Comparison of ENCODE assay signal across 1 cellular context in genomic region chr17:79789943-79790804, GRCh38.
TF ChIP-seq lines count a peak whose summit lies in the region.

No MANE protein-coding gene starts in this region.

TF ChIP-seq in HepG2, 621 proteins besides CTCF, POLR2A, EP300 and RAD21 (continued from another document and continues in another):
- TF ChIP-seq, protein P1, sequence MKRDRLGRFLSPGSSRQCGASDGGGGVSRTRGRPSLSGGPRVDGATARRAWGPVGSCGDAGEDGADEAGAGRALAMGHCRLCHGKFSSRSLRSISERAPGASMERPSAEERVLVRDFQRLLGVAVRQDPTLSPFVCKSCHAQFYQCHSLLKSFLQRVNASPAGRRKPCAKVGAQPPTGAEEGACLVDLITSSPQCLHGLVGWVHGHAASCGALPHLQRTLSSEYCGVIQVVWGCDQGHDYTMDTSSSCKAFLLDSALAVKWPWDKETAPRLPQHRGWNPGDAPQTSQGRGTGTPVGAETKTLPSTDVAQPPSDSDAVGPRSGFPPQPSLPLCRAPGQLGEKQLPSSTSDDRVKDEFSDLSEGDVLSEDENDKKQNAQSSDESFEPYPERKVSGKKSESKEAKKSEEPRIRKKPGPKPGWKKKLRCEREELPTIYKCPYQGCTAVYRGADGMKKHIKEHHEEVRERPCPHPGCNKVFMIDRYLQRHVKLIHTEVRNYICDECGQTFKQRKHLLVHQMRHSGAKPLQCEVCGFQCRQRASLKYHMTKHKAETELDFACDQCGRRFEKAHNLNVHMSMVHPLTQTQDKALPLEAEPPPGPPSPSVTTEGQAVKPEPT (CRISPR knock-in tag; IDR thresholded peaks at IDR 0.05; ENCODE audit: low read depth): no peak
- no peak for TF ChIP-seq RBM22 (optimal IDR thresholded peaks at IDR 0.05; ENCODE audit: low read length)
- no peak for TF ChIP-seq ZNF788 (CRISPR knock-in tag; IDR thresholded peaks at IDR 0.05; ENCODE audit: borderline replicate concordance)
- no peak for TF ChIP-seq NFIC (IDR thresholded peaks at IDR 0.05; ENCODE audit: low read length)
- no peak for TF ChIP-seq TBP (CRISPR knock-in tag; IDR thresholded peaks at IDR 0.05)
- peak; percentile 92 for TF ChIP-seq STAG1 (CRISPR knock-in tag; IDR thresholded peaks at IDR 0.05)
- TF ChIP-seq ZNF446 (CRISPR knock-in tag; IDR thresholded peaks at IDR 0.05): peak; percentile 92
- TF ChIP-seq ZNF749 (CRISPR knock-in tag; IDR thresholded peaks at IDR 0.05; ENCODE audit: borderline replicate concordance): no peak
- TF ChIP-seq KAT2B (IDR thresholded peaks at IDR 0.05; ENCODE audit: borderline replicate concordance, low read depth, low read length): no peak
- no peak for TF ChIP-seq ZNF569 (CRISPR knock-in tag; IDR thresholded peaks at IDR 0.05; ENCODE audit: borderline replicate concordance)
- no peak for TF ChIP-seq IRF1 (CRISPR knock-in tag; IDR thresholded peaks at IDR 0.05; ENCODE audit: low read depth)
- no peak for TF ChIP-seq SRF (IDR thresholded peaks at IDR 0.05; ENCODE audit: low read depth, low read length)
- TF ChIP-seq NAIF1 (CRISPR knock-in tag; IDR thresholded peaks at IDR 0.05; ENCODE audit: borderline replicate concordance): no peak
- TF ChIP-seq ZNF3 (CRISPR knock-in tag; IDR thresholded peaks at IDR 0.05): no peak
- TF ChIP-seq ZNF451 (CRISPR knock-in tag; IDR thresholded peaks at IDR 0.05): no peak
- TF ChIP-seq PRMT3 (CRISPR knock-in tag; IDR thresholded peaks at IDR 0.05; ENCODE audit: borderline replicate concordance, low read depth): no peak
- no peak for TF ChIP-seq GABPA (IDR thresholded peaks at IDR 0.05; ENCODE audit: low read depth, low read length)
- no peak for TF ChIP-seq GABPA (CRISPR knock-in tag; IDR thresholded peaks at IDR 0.05; ENCODE audit: low read depth)
- TF ChIP-seq ZNF24 (IDR thresholded peaks at IDR 0.05): no peak
- 0 out of 2 replicates have a peak, but pooled peaks have one; percentile 20 for TF ChIP-seq ZBTB20 (CRISPR knock-in tag; IDR thresholded peaks at IDR 0.05; ENCODE audit: borderline replicate concordance, low read depth)
- no peak for TF ChIP-seq NR0B2 (CRISPR knock-in tag; IDR thresholded peaks at IDR 0.05)
- TF ChIP-seq SIX1 (CRISPR knock-in tag; IDR thresholded peaks at IDR 0.05; ENCODE audit: borderline replicate concordance): no peak
- peak; percentile 34 for TF ChIP-seq HNRNPLL (IDR thresholded peaks at IDR 0.05; ENCODE audit: low read depth, low read length, poor library complexity, severe bottlenecking)
- TF ChIP-seq SMAD1 (CRISPR knock-in tag; IDR thresholded peaks at IDR 0.05; ENCODE audit: borderline replicate concordance, low read depth): peak; percentile 46; the same call in 1 of the 2 replicates
- TF ChIP-seq REL (CRISPR knock-in tag; conservative IDR thresholded peaks at IDR 0.05): no peak
- no peak for TF ChIP-seq POGK (CRISPR knock-in tag; conservative IDR thresholded peaks at IDR 0.05)
- TF ChIP-seq ZNF615 (CRISPR knock-in tag; IDR thresholded peaks at IDR 0.05; ENCODE audit: borderline replicate concordance): no peak
- TF ChIP-seq EEA1 (CRISPR knock-in tag; IDR thresholded peaks at IDR 0.05; ENCODE audit: borderline replicate concordance): 0 out of 2 replicates have a peak, but pooled peaks have one; percentile 56
- no peak for TF ChIP-seq ASH2L (IDR thresholded peaks at IDR 0.05; ENCODE audit: insufficient read length, low read depth, low read length)
- no peak for TF ChIP-seq AGO1 (IDR thresholded peaks at IDR 0.05; ENCODE audit: low read depth, low read length, poor library complexity, severe bottlenecking)
- TF ChIP-seq, protein P2, sequence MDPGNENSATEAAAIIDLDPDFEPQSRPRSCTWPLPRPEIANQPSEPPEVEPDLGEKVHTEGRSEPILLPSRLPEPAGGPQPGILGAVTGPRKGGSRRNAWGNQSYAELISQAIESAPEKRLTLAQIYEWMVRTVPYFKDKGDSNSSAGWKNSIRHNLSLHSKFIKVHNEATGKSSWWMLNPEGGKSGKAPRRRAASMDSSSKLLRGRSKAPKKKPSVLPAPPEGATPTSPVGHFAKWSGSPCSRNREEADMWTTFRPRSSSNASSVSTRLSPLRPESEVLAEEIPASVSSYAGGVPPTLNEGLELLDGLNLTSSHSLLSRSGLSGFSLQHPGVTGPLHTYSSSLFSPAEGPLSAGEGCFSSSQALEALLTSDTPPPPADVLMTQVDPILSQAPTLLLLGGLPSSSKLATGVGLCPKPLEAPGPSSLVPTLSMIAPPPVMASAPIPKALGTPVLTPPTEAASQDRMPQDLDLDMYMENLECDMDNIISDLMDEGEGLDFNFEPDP (CRISPR knock-in tag; conservative IDR thresholded peaks at IDR 0.05): no peak
- TF ChIP-seq TGIF2 (CRISPR knock-in tag; IDR thresholded peaks at IDR 0.05): no peak
- no peak for TF ChIP-seq NKX3-1 (CRISPR knock-in tag; IDR thresholded peaks at IDR 0.05)
- TF ChIP-seq, protein P3, sequence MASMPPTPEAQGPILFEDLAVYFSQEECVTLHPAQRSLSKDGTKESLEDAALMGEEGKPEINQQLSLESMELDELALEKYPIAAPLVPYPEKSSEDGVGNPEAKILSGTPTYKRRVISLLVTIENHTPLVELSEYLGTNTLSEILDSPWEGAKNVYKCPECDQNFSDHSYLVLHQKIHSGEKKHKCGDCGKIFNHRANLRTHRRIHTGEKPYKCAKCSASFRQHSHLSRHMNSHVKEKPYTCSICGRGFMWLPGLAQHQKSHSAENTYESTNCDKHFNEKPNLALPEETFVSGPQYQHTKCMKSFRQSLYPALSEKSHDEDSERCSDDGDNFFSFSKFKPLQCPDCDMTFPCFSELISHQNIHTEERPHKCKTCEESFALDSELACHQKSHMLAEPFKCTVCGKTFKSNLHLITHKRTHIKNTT (CRISPR knock-in tag; IDR thresholded peaks at IDR 0.05): no peak
- no peak; the same call in 1 of the 2 replicates for TF ChIP-seq ZSCAN9 (CRISPR knock-in tag; IDR thresholded peaks at IDR 0.05; ENCODE audit: borderline replicate concordance)
- TF ChIP-seq ZMAT3 (CRISPR knock-in tag; conservative IDR thresholded peaks at IDR 0.05): no peak
- peak; percentile 66 for TF ChIP-seq MED13 (CRISPR knock-in tag; IDR thresholded peaks at IDR 0.05)
- TF ChIP-seq GTF2F1 (IDR thresholded peaks at IDR 0.05; ENCODE audit: low read length): no peak
- no peak for TF ChIP-seq SOX6 (IDR thresholded peaks at IDR 0.05)
- TF ChIP-seq SOX6 (CRISPR knock-in tag; IDR thresholded peaks at IDR 0.05): no peak; the same call in 1 of the 2 replicates
- TF ChIP-seq ZNF34 (CRISPR knock-in tag; IDR thresholded peaks at IDR 0.05; ENCODE audit: borderline replicate concordance): no peak
- TF ChIP-seq, protein P4, sequence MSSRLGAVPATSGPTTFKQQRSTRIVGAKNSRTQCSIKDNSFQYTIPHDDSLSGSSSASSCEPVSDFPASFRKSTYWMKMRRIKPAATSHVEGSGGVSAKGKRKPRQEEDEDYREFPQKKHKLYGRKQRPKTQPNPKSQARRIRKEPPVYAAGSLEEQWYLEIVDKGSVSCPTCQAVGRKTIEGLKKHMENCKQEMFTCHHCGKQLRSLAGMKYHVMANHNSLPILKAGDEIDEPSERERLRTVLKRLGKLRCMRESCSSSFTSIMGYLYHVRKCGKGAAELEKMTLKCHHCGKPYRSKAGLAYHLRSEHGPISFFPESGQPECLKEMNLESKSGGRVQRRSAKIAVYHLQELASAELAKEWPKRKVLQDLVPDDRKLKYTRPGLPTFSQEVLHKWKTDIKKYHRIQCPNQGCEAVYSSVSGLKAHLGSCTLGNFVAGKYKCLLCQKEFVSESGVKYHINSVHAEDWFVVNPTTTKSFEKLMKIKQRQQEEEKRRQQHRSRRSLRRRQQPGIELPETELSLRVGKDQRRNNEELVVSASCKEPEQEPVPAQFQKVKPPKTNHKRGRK (CRISPR knock-in tag; IDR thresholded peaks at IDR 0.05): no peak
- no peak for TF ChIP-seq AKNA (CRISPR knock-in tag; IDR thresholded peaks at IDR 0.05; ENCODE audit: borderline replicate concordance)
- no peak for TF ChIP-seq ZNF547 (CRISPR knock-in tag; IDR thresholded peaks at IDR 0.05)
- TF ChIP-seq RFX3 (CRISPR knock-in tag; IDR thresholded peaks at IDR 0.05): no peak
- TF ChIP-seq ZNF256 (CRISPR knock-in tag; conservative IDR thresholded peaks at IDR 0.05): no peak
- TF ChIP-seq ZNF530 (CRISPR knock-in tag; IDR thresholded peaks at IDR 0.05; ENCODE audit: low read depth): no peak
- peak; percentile 55; the same call in 1 of the 2 replicates for TF ChIP-seq ZNF367 (CRISPR knock-in tag; IDR thresholded peaks at IDR 0.05; ENCODE audit: borderline replicate concordance)
- TF ChIP-seq, protein P5, sequence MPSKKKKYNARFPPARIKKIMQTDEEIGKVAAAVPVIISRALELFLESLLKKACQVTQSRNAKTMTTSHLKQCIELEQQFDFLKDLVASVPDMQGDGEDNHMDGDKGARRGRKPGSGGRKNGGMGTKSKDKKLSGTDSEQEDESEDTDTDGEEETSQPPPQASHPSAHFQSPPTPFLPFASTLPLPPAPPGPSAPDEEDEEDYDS (CRISPR knock-in tag; IDR thresholded peaks at IDR 0.05): no peak
- peak; percentile 7; the same call in 1 of the 2 replicates for TF ChIP-seq THAP11 (CRISPR knock-in tag; IDR thresholded peaks at IDR 0.05)
- no peak for TF ChIP-seq ETV5 (CRISPR knock-in tag; IDR thresholded peaks at IDR 0.05; ENCODE audit: borderline replicate concordance)
- peak; percentile 98 for TF ChIP-seq MTF2 (CRISPR knock-in tag; IDR thresholded peaks at IDR 0.05; ENCODE audit: borderline replicate concordance)
- TF ChIP-seq ZNF501 (CRISPR knock-in tag; IDR thresholded peaks at IDR 0.05): 0 out of 2 replicates have a peak, but pooled peaks have one; percentile 20
- no peak for TF ChIP-seq ZBTB26 (CRISPR knock-in tag; IDR thresholded peaks at IDR 0.05; ENCODE audit: borderline replicate concordance)
- TF ChIP-seq DPF2 (CRISPR knock-in tag; IDR thresholded peaks at IDR 0.05; ENCODE audit: borderline replicate concordance, low read depth): no peak
- no peak for TF ChIP-seq SP2 (CRISPR knock-in tag; IDR thresholded peaks at IDR 0.05)
- TF ChIP-seq NBN (conservative IDR thresholded peaks at IDR 0.05): no peak
- no peak for TF ChIP-seq HHEX (CRISPR knock-in tag; IDR thresholded peaks at IDR 0.05)
